Comparison of ENCODE assay signal across 10 cellular contexts in genomic region chr10:52864459-52865106, GRCh38.
DNase-seq lines count a peak whose midpoint lies in the region; ATAC-seq and TF ChIP-seq lines count a peak whose summit lies in the region.
"Had no signal": no experiment of that assay in that cellular context is flagged by ENCODE, and none has a peak within 500 bp of the region (broad histone marks: within the 10 kb centered on the region; RNA-seq: fewer than 3 reads in every experiment).

No MANE protein-coding gene starts in this region.

- intact Hi-C loops in heart right ventricle (cut with DNase I): no loop called here

- peak in 7 of 8 donors; percentile 58 to 86 (median 82) for ATAC-seq in heart right ventricle

- TF ChIP-seq CTCF in heart right ventricle (IDR thresholded peaks at IDR 0.05): no peak

- H3K9me3 ChIP-seq in SJSA1 (replicated peaks) (no peaks in the 10 kb centered on the region; the same call in 1 of the 2 replicates), heart right ventricle (peaks cover 0 to 8% (median 0%) of the 10 kb centered on the region in 11 donors)

- 39 to 51% methylated on average over 10 of the region's 10 CpGs for WGBS in heart right ventricle, 2 donors

- DNase-seq in H4 (ENCODE audit: low spot score) (peak; percentile 97), SJSA1 (ENCODE audit: low read depth in 1 of 2, low spot score in 2 of 2) (peak; percentile 67 to 84), heart right ventricle (peak in 1 of 2 donors; percentile 43), skeletal muscle cell (ENCODE audit: low read depth) (peak; percentile 97), middle frontal gyrus (ENCODE audit: extremely low spot score, low spot score) (no peak), hippocampal formation (lab: John Stamatoyannopoulos, UW) (no peak), NCI-H774 (lab: John Stamatoyannopoulos, UW) (no peak)
- no peak for DNase-seq in activated naive CD4-positive, alpha-beta T cell treated with anti-CD3 and anti-CD28 coated beads, Interleukin-2, amount 50 U/mL, for 16 hours
- DNase-seq: activated T-cell treated with anti-CD3 and anti-CD28 coated beads, Interleukin-2, amount 50 U/mL, for 48 hours; stimulated activated CD4-positive, alpha-beta T cell treated with anti-CD3 and anti-CD28 coated beads, Interleukin-15, amount 100 ng/mL, for 24 hours had no signal

- H3K4me3 ChIP-seq in SJSA1: no peak overlapping the region
- no peak overlapping the region for H3K4me3 ChIP-seq in heart right ventricle
- no peak overlapping the region for H3K4me3 ChIP-seq in skeletal muscle cell (ENCODE audit: low read depth, low read length)

- peaks cover 21% of the 10 kb centered on the region for H3K4me1 ChIP-seq in SJSA1 (replicated peaks)
- H3K4me1 ChIP-seq in heart right ventricle: peaks cover 0 to 14% (median 0%) of the 10 kb centered on the region in 9 donors

- H3K27ac ChIP-seq in SJSA1 (peak overlapping the region; percentile 23; the same call in 1 of the 2 replicates), heart right ventricle (no peak overlapping the region)

- no peaks in the 10 kb centered on the region for H3K27me3 ChIP-seq in SJSA1 (replicated peaks)
- no peaks in the 10 kb centered on the region for H3K27me3 ChIP-seq in heart right ventricle

- H3K36me3 ChIP-seq in SJSA1: no peaks in the 10 kb centered on the region
- no peaks in the 10 kb centered on the region for H3K36me3 ChIP-seq in heart right ventricle

Comparison
In these comparisons a context has a peak if more than half of its experiments do, and no peak if none do; other contexts are left out.
1. DNase-seq: peak in H4 (single experiment), SJSA1 (2 of 2) and skeletal muscle cell (single experiment); none in activated naive CD4-positive, alpha-beta T cell treated with anti-CD3 and anti-CD28 coated beads, Interleukin-2, amount 50 U/mL, for 16 hours (single experiment), middle frontal gyrus (single experiment), hippocampal formation (0 of 2) and NCI-H774 (single experiment).